ENCODE assay signal across 1 cellular context in genomic region chr10:124148465-124148965, GRCh38.
TF ChIP-seq lines count a peak whose summit lies in the region.

No MANE protein-coding gene starts in this region.

TF ChIP-seq in GM12878, 131 proteins besides CTCF, POLR2A, EP300 and RAD21:
- TF ChIP-seq ZNF592 (IDR thresholded peaks at IDR 0.05), result peak; percentile 71; the same call in 1 of the 2 replicates
- peak; percentile 53; the same call in 1 of the 2 replicates for TF ChIP-seq ZNF687 (IDR thresholded peaks at IDR 0.05)
